ENCODE assay signal across 1 cellular context in genomic region chr6:3406362-3406809, GRCh38.
TF ChIP-seq lines count a peak whose summit lies in the region.

No MANE protein-coding gene starts in this region.

TF ChIP-seq in K562, 482 proteins besides CTCF, POLR2A, EP300 and RAD21:
- TF ChIP-seq RCOR1 (IDR thresholded peaks at IDR 0.05; ENCODE audit: borderline replicate concordance in 1 of 2, low read depth in 2 of 2, low read length in 2 of 2) (no peak), MLLT1 (IDR thresholded peaks at IDR 0.05) (peak in 1 of 2 experiments; percentile 56; a peak in 1 of 4 replicates), IFI16 (CRISPR knock-in tag; IDR thresholded peaks at IDR 0.05) (0 out of 2 replicates have a peak, but pooled peaks have one; percentile 35), CEBPB (tag; IDR thresholded peaks at IDR 0.05) (peak; percentile 11; the same call in 1 of the 2 replicates), NRF1 (conservative IDR thresholded peaks at IDR 0.05 in 1 of 2, IDR thresholded peaks at IDR 0.05 in 1 of 2) (0 out of 4 replicates have a peak, but pooled peaks of 1 of the 2 experiments have one; percentile 13), ZEB2 (IDR thresholded peaks at IDR 0.05) (no peak), POLR2G (IDR thresholded peaks at IDR 0.05; ENCODE audit: low read depth, low read length) (no peak), ZNF639 (CRISPR knock-in tag; conservative IDR thresholded peaks at IDR 0.05 in 1 of 2, IDR thresholded peaks at IDR 0.05 in 1 of 2) (0 out of 4 replicates have a peak, but pooled peaks of 1 of the 2 experiments have one; percentile 4)
